26 cellular contexts compared by ENCODE assay signal in genomic region chr22:32918741-32919140, GRCh38.
"Had no signal": no experiment of that assay in that cellular context is flagged by ENCODE, and none has a peak within 500 bp of the region (broad histone marks: within the 10 kb centered on the region; RNA-seq: fewer than 3 reads in every experiment).

No MANE protein-coding gene starts in this region.

- H3K36me3 Mint-ChIP-seq: activated naive CD4-positive, alpha-beta T cell treated with anti-CD3 and anti-CD28 coated beads, Interleukin-2, amount 10 ng/mL, durations not matched to agents 7 days and 5 days; activated naive CD8-positive, alpha-beta T cell treated with anti-CD3 and anti-CD28 coated beads, Interleukin-2, amount 10 ng/mL, durations not matched to agents 7 days and 5 days had no signal

- H3K4me3 Mint-ChIP-seq: activated CD4-positive, alpha-beta memory T cell treated with anti-CD3 and anti-CD28 coated beads, Interleukin-2, amount 10 ng/mL, durations not matched to agents 7 days and 5 days; activated CD4-positive, alpha-beta T cell treated with anti-CD3 and anti-CD28 coated beads, Interleukin-2, amount 10 ng/mL, durations not matched to agents 7 days and 5 days; activated naive CD4-positive, alpha-beta T cell treated with anti-CD3 and anti-CD28 coated beads, Interleukin-2, amount 10 ng/mL, durations not matched to agents 7 days and 5 days; activated naive CD8-positive, alpha-beta T cell treated with anti-CD3 and anti-CD28 coated beads, Interleukin-2, amount 10 ng/mL, durations not matched to agents 7 days and 5 days; activated T-cell treated with anti-CD3 and anti-CD28 coated beads, Interleukin-2, amount 50 U/mL, for 24 hours; activated T-cell treated with anti-CD3 and anti-CD28 coated beads, Interleukin-2, amount 50 U/mL, for 72 hours had no signal

- DNase-seq: activated CD4-positive, alpha-beta memory T cell treated with anti-CD3 and anti-CD28 coated beads, Interleukin-2, amount 10 ng/mL, durations not matched to agents 7 days and 5 days; activated CD4-positive, alpha-beta T cell treated with anti-CD3 and anti-CD28 coated beads for 1 hour; activated CD4-positive, alpha-beta T cell treated with anti-CD3 and anti-CD28 coated beads for 4 hours; activated CD4-positive, alpha-beta T cell treated with anti-CD3 and anti-CD28 coated beads, Interleukin-2, amount 10 ng/mL, durations not matched to agents 7 days and 5 days; activated CD4-positive, alpha-beta T cell treated with anti-CD3 and anti-CD28 coated beads, Interleukin-2, amount 50 U/mL, for 4 hours; activated CD8-positive, alpha-beta memory T cell treated with anti-CD3 and anti-CD28 coated beads, Interleukin-2, amount 50 U/mL, for 48 hours; activated gamma-delta T cell; activated naive CD4-positive, alpha-beta T cell; activated naive CD4-positive, alpha-beta T cell treated with anti-CD3 and anti-CD28 coated beads, Interleukin-2, amount 10 ng/mL, durations not matched to agents 7 days and 5 days; activated naive CD8-positive, alpha-beta T cell treated with anti-CD3 and anti-CD28 coated beads, Interleukin-2, amount 10 ng/mL, durations not matched to agents 7 days and 5 days; activated T-cell treated with anti-CD3 and anti-CD28 coated beads for 4 hours; activated T-cell treated with anti-CD3 and anti-CD28 coated beads, Interleukin-2, amount 50 U/mL, for 24 hours; activated T-cell treated with anti-CD3 and anti-CD28 coated beads, Interleukin-2, amount 50 U/mL, for 72 hours; central memory CD4-positive, alpha-beta T cell; cerebellar nuclear complex; colonic mucosa; effector CD8-positive, alpha-beta T cell; foreskin fibroblast; head of caudate nucleus; T-helper 2 cell had no signal

- H3K9me3 ChIP-seq: colonic mucosa had no signal

- H3K27me3 Mint-ChIP-seq: activated CD4-positive, alpha-beta memory T cell treated with anti-CD3 and anti-CD28 coated beads, Interleukin-2, amount 10 ng/mL, durations not matched to agents 7 days and 5 days; activated naive CD4-positive, alpha-beta T cell treated with anti-CD3 and anti-CD28 coated beads, Interleukin-2, amount 10 ng/mL, durations not matched to agents 7 days and 5 days; brain had no signal

- H3K27ac Mint-ChIP-seq: activated CD4-positive, alpha-beta memory T cell treated with anti-CD3 and anti-CD28 coated beads, Interleukin-2, amount 10 ng/mL, durations not matched to agents 7 days and 5 days; activated CD4-positive, alpha-beta T cell treated with anti-CD3 and anti-CD28 coated beads, Interleukin-2, amount 10 ng/mL, durations not matched to agents 7 days and 5 days; activated naive CD4-positive, alpha-beta T cell treated with anti-CD3 and anti-CD28 coated beads, Interleukin-2, amount 10 ng/mL, durations not matched to agents 7 days and 5 days; activated naive CD4-positive, alpha-beta T cell treated with anti-CD3 and anti-CD28 coated beads, Interleukin-2, amount 50 U/mL, for 72 hours; activated naive CD8-positive, alpha-beta T cell treated with anti-CD3 and anti-CD28 coated beads, Interleukin-2, amount 10 ng/mL, durations not matched to agents 7 days and 5 days; activated T-cell treated with anti-CD3 and anti-CD28 coated beads, Interleukin-2, amount 50 U/mL, for 24 hours; activated T-cell treated with anti-CD3 and anti-CD28 coated beads, Interleukin-2, amount 50 U/mL, for 72 hours had no signal

- ATAC-seq: activated naive CD4-positive, alpha-beta T cell treated with anti-CD3 and anti-CD28 coated beads, Interleukin-2, amount 50 U/mL, for 72 hours; activated T-cell treated with anti-CD3 and anti-CD28 coated beads, Interleukin-2, amount 50 U/mL, for 72 hours had no signal

- H3K4me1 ChIP-seq: breast epithelium, colonic mucosa had no signal

- H3K9me3 Mint-ChIP-seq: activated naive CD8-positive, alpha-beta T cell treated with anti-CD3 and anti-CD28 coated beads, Interleukin-2, amount 10 ng/mL, durations not matched to agents 7 days and 5 days had no signal

- H3K36me3 ChIP-seq: ascending aorta, breast epithelium, cardiac muscle cell, colonic mucosa had no signal

- H3K27me3 ChIP-seq: ascending aorta, breast epithelium, cardiac muscle cell, colonic mucosa had no signal

- H3K4me1 Mint-ChIP-seq: activated CD4-positive, alpha-beta memory T cell treated with anti-CD3 and anti-CD28 coated beads, Interleukin-2, amount 10 ng/mL, durations not matched to agents 7 days and 5 days; activated CD4-positive, alpha-beta T cell treated with anti-CD3 and anti-CD28 coated beads, Interleukin-2, amount 10 ng/mL, durations not matched to agents 7 days and 5 days; activated naive CD4-positive, alpha-beta T cell treated with anti-CD3 and anti-CD28 coated beads, Interleukin-2, amount 10 ng/mL, durations not matched to agents 7 days and 5 days; activated naive CD8-positive, alpha-beta T cell treated with anti-CD3 and anti-CD28 coated beads, Interleukin-2, amount 10 ng/mL, durations not matched to agents 7 days and 5 days had no signal

- H3K27ac ChIP-seq: ascending aorta, breast epithelium, cardiac muscle cell, colonic mucosa, epithelial cell of prostate had no signal

- H3K4me3 ChIP-seq: ascending aorta, breast epithelium, cardiac muscle cell, colonic mucosa had no signal
